In the genomic region with DNA sequence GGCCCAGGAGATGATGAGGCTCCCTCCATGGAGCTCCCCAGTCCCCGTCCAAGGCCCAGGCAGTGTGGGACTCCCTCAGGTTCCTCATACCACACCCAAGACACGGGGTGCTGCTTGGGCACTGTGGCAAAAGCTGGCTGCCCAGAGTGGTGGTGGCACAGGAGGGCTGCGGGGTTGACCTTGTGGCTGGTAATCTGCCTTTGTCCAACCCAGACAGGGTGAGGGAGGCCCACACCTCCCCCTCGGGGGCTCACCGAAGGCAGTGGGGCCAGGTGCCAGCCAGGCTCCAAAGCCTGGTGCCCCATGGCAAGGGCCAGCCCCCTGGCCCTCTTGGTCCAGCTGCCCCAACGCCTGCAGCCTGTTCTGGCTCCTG, we compare ENCODE assay signal across 17 cellular contexts. TPM values are rescaled to one million over a fixed set of nuclear protein-coding genes. Genes with fewer than 3 reads are reported as not detected.
DNase-seq lines count a peak whose midpoint lies in the region; ATAC-seq and TF ChIP-seq lines count a peak whose summit lies in the region.
"Had no signal": no experiment of that assay in that cellular context is flagged by ENCODE, and none has a peak within 500 bp of the region (broad histone marks: within the 10 kb centered on the region; RNA-seq: fewer than 3 reads in every experiment).

No MANE protein-coding gene starts in this region.

- no peak for TF ChIP-seq RAD21 in HCT116 (IDR thresholded peaks at IDR 0.05; ENCODE audit: low read depth)

- no peaks in the 10 kb centered on the region for H3K36me3 ChIP-seq in HCT116 (ENCODE audit: control insufficient read depth in 1 of 2, insufficient read depth in 2 of 2, low read length in 2 of 2)
- H3K36me3 ChIP-seq in lower lobe of right lung = no peaks in the 10 kb centered on the region
- no peaks in the 10 kb centered on the region for H3K36me3 ChIP-seq in stomach
- H3K36me3 ChIP-seq: SJCRH30 had no signal

- H3K27ac ChIP-seq in HCT116 (ENCODE audit: low read depth, low read length) = peak overlapping the region; percentile 97
- peak overlapping the region; percentile 68 for H3K27ac ChIP-seq in lower lobe of right lung
- peak overlapping the region; percentile 83 to 92 (median 88) for H3K27ac ChIP-seq in stomach
- H3K27ac ChIP-seq: coronary artery, SJCRH30 had no signal

- peak; percentile 21 for ATAC-seq in HCT116
- no peak for ATAC-seq in activated T-helper 17 cell treated with anti-CD3 and anti-CD28 coated beads, Interleukin-2, amount 50 U/mL, for 72 hours (replicated peaks)
- peak; percentile 6 to 28 for ATAC-seq in lower lobe of right lung
- no peak for ATAC-seq in GM19397 (IDR thresholded peaks at IDR 0.05; ENCODE audit: unreplicated experiment)

- no peaks in the 10 kb centered on the region for H3K36me3 Mint-ChIP-seq in activated T-helper 17 cell treated with anti-CD3 and anti-CD28 coated beads, Interleukin-2, amount 50 U/mL, for 72 hours (ENCODE audit: low read depth)
- H3K36me3 Mint-ChIP-seq: naive B cell had no signal

- no peaks in the 10 kb centered on the region for H3K27me3 Mint-ChIP-seq in activated T-helper 17 cell treated with anti-CD3 and anti-CD28 coated beads, Interleukin-2, amount 50 U/mL, for 72 hours

- H3K9ac ChIP-seq in HCT116 (ENCODE audit: low read length) = peak overlapping the region; percentile 65

- TF ChIP-seq POLR2A in HCT116 (IDR thresholded peaks at IDR 0.05; ENCODE audit: borderline replicate concordance, extremely low read depth, insufficient read depth, insufficient read length) = no peak
- no peak for TF ChIP-seq POLR2A in stomach (IDR thresholded peaks at IDR 0.05)

- DNase-seq in HCT116 (ENCODE audit: low read depth, low spot score) = no peak
- DNase-seq in lower lobe of right lung = no peak
- DNase-seq in stomach = peak; percentile 53
- DNase-seq in cortex of kidney (lab: John Stamatoyannopoulos, UW) = no peak
- DNase-seq in activated CD4-positive, alpha-beta T cell treated with anti-CD3 and anti-CD28 coated beads, Interleukin-2, amount 50 U/mL, for 4 hours = no peak
- no peak for DNase-seq in middle frontal gyrus (ENCODE audit: extremely low spot score, low spot score)
- DNase-seq: activated gamma-delta T cell treated with Interleukin-2 at 50 U/mL for 16 hours; Karpas-422; naive B cell; NCI-H1436; NCI-H345; SJCRH30; stimulated activated CD4-positive, alpha-beta T cell treated with anti-CD3 and anti-CD28 coated beads, Interleukin-12 subunit alpha, Interleukin-12 subunit beta, amount 100 ng/mL, for 4 hours; stimulated activated naive CD4-positive, alpha-beta T cell treated with Interleukin-2 at 50 U/mL for 16 hours had no signal

- BruUV-seq in HCT116 (replicated peaks; lab: Mats Ljungman, UMichigan) = no TSS peak

- H3K9me3 ChIP-seq in HCT116 (ENCODE audit: control insufficient read depth in 1 of 2, insufficient read depth in 1 of 2, low read depth in 1 of 2, low read length in 2 of 2) (no peaks in the 10 kb centered on the region), lower lobe of right lung (no peaks in the 10 kb centered on the region), stomach (no peaks in the 10 kb centered on the region)
- H3K9me3 ChIP-seq: SJCRH30 had no signal

- H3K9me3 Mint-ChIP-seq in activated T-helper 17 cell treated with anti-CD3 and anti-CD28 coated beads, Interleukin-2, amount 50 U/mL, for 72 hours = no peaks in the 10 kb centered on the region

- intact Hi-C loops in HCT116 (cut with micrococcal nuclease) (no loop called here), lower lobe of right lung (cut with DNase I) (no loop called here), stomach (cut with DNase I; ENCODE audit: low total_unique reads) (no loop called here)

- H4K20me1 ChIP-seq in HCT116 (ENCODE audit: insufficient read depth) = no peaks in the 10 kb centered on the region

- H3K27me3 ChIP-seq in HCT116 (ENCODE audit: insufficient read depth, low read length) (no peaks in the 10 kb centered on the region), lower lobe of right lung (ENCODE audit: low read depth) (peaks cover 4% of the 10 kb centered on the region), stomach (peaks cover 0 to 28% (median 0%) of the 10 kb centered on the region in 3 donors)

- H3K4me3 Mint-ChIP-seq in activated T-helper 17 cell treated with anti-CD3 and anti-CD28 coated beads, Interleukin-2, amount 50 U/mL, for 72 hours = no peak overlapping the region
- H3K4me3 Mint-ChIP-seq: naive B cell had no signal

- no peak overlapping the region for H2AFZ ChIP-seq in HCT116 (ENCODE audit: low read depth, low read length, poor library complexity, severe bottlenecking)

- CTCF ChIA-PET in HCT116 (lab: Charles Lee) = interaction anchor here (0.8 to 3.0 kb wide), 2 partner anchors 18 to 20 kb away, joined by 3 to 19 read pairs; no protein-coding TSS in a partner anchor

- POLR2A ChIA-PET in HCT116 (lab: Charles Lee) = interaction anchor here (1.3 to 3.6 kb wide), 6 partner anchors 10 to 22 kb away, joined by 3 to 44 read pairs (median 9); partner anchors contain the start of gene PHLDA2

- H3K4me1 Mint-ChIP-seq in activated T-helper 17 cell treated with anti-CD3 and anti-CD28 coated beads, Interleukin-2, amount 50 U/mL, for 72 hours = no peaks in the 10 kb centered on the region

- no peak for TF ChIP-seq EP300 in stomach (IDR thresholded peaks at IDR 0.05)

- RAD21 ChIA-PET in HCT116 (lab: Charles Lee; ENCODE audit: low non-redundant PET in 1 of 2, low total read pairs in 2 of 2, uncharacterized antibody in 2 of 2, unreplicated experiment in 2 of 2) = interaction anchor here in 1 of 2 experiments (0.7 to 0.9 kb wide), 2 partner anchors 10 to 19 kb away, joined by 3 to 6 read pairs; a partner anchor contains a TSS

- H3K4me3 ChIP-seq in HCT116 (replicated peaks in 1 of 2; ENCODE audit: low read depth in 1 of 2, low read length in 2 of 2) (peak overlapping the region; percentile 24 to 54), lower lobe of right lung (no peak overlapping the region), stomach (no peak overlapping the region)
- H3K4me3 ChIP-seq: coronary artery, SJCRH30 had no signal

- H3K9me2 ChIP-seq in HCT116 (ENCODE audit: insufficient read depth) = no peaks in the 10 kb centered on the region

- H3K4me1 ChIP-seq in HCT116 (ENCODE audit: control insufficient read depth in 1 of 2, insufficient read depth in 2 of 2, low read length in 2 of 2) (peaks cover 49 to 55% of the 10 kb centered on the region in 2 experiments), lower lobe of right lung (peaks cover 21% of the 10 kb centered on the region), stomach (peaks cover 33 to 54% (median 50%) of the 10 kb centered on the region in 4 donors)
- H3K4me1 ChIP-seq: SJCRH30 had no signal

- 30 to 62% (median 45%) methylated on average over 2 to 6 of the region's 6 CpGs for WGBS in stomach, 5 donors

- H3K4me2 ChIP-seq in HCT116 (ENCODE audit: low read length) = peak overlapping the region; percentile 93

- H3K27ac Mint-ChIP-seq in activated T-helper 17 cell treated with anti-CD3 and anti-CD28 coated beads, Interleukin-2, amount 50 U/mL, for 72 hours = peak overlapping the region; percentile 26
- H3K27ac Mint-ChIP-seq: naive B cell had no signal

- no peaks in the 10 kb centered on the region for H3K79me2 ChIP-seq in HCT116 (ENCODE audit: insufficient read depth, low read length)

- no peak for TF ChIP-seq CTCF in HCT116 (IDR thresholded peaks at IDR 0.05 in 2 of 3, conservative IDR thresholded peaks at IDR 0.05 in 1 of 3; ENCODE audit: borderline replicate concordance in 1 of 3, insufficient read depth in 1 of 3, low read depth in 2 of 3, low read length in 2 of 3)
- no peak for TF ChIP-seq CTCF in lower lobe of right lung (IDR thresholded peaks at IDR 0.05)
- TF ChIP-seq CTCF in stomach (IDR thresholded peaks at IDR 0.05) = no peak

TF ChIP-seq in HCT116, 20 proteins besides CTCF, POLR2A, EP300 and RAD21 (continues in another document):
- TF ChIP-seq YY1 (IDR thresholded peaks at IDR 0.05; ENCODE audit: extremely low read depth, insufficient replicate concordance, low read depth, low read length) (no peak), CBX3 (IDR thresholded peaks at IDR 0.05; ENCODE audit: low read depth) (no peak), REST (IDR thresholded peaks at IDR 0.05; ENCODE audit: low read depth) (no peak), SRF (IDR thresholded peaks at IDR 0.05; ENCODE audit: low read depth) (no peak), JUND (IDR thresholded peaks at IDR 0.05) (no peak), ZFX (IDR thresholded peaks at IDR 0.05) (no peak)

RNA-seq across cellular contexts. Expression of gene PHLDA2, which starts 17.2 kb away (rescaled TPM):
- total RNA-seq in HCT116 (2021; ENCODE audit: unreplicated experiment) = 309 TPM
- polyA plus RNA-seq in HCT116 (2012) = 446 and 495 TPM in 2 replicates
- total RNA-seq in activated T-helper 17 cell treated with anti-CD3 and anti-CD28 coated beads, Interleukin-2, amount 50 U/mL, for 72 hours = 1 to 10 TPM; 5.6 to 9.1 TPM
- 7.2 TPM for total RNA-seq in lower lobe of right lung
- total RNA-seq in stomach = 10 to 100 TPM in 1 of 5 donors, 1 to 10 TPM in 1, not detected in 3; 3.1 to 34.2 TPM
- polyA plus RNA-seq in stomach = 10 to 100 TPM; 19.7 to 32.7 (median 25.5) TPM
- total RNA-seq: SJCRH30 had no signal

RNA-seq across cellular contexts. Expression of gene CDKN1C, which starts 26.4 kb away (rescaled TPM):
- total RNA-seq in HCT116 (2021; ENCODE audit: unreplicated experiment) (24.0 TPM), lower lobe of right lung (39.5 TPM), stomach (10 to 100 TPM; 10.5 to 99.1 (median 14.2) TPM)
- polyA plus RNA-seq in HCT116 (2012) = 15.9 and 22.3 TPM in 2 replicates
- total RNA-seq in activated T-helper 17 cell treated with anti-CD3 and anti-CD28 coated beads, Interleukin-2, amount 50 U/mL, for 72 hours = 10 to 100 TPM in 1 of 2 donors, under 1 TPM in 1; 0.58 to 34.8 TPM
- 10 to 100 TPM; 41.7 to 51.0 (median 42.9) TPM for polyA plus RNA-seq in stomach
- total RNA-seq: SJCRH30 had no signal

Comparison
In these comparisons a context has a peak if more than half of its experiments do, and no peak if none do; other contexts are left out.
1. ATAC-seq: peak in HCT116 (single experiment) and lower lobe of right lung (2 of 2); none in activated T-helper 17 cell treated with anti-CD3 and anti-CD28 coated beads, Interleukin-2, amount 50 U/mL, for 72 hours (single experiment) and GM19397 (single experiment).
2. H3K4me3 ChIP-seq: peak in HCT116 (2 of 2); none in lower lobe of right lung (single experiment) and stomach (0 of 4).
3. Peak in every context shown above with its lines, with median percentiles within 50 percentile points of each other: H3K27ac ChIP-seq.